8 cellular contexts compared by ENCODE assay signal in genomic region chr20:45890997-45891983, GRCh38. TPM values are rescaled to one million over a fixed set of nuclear protein-coding genes. Genes with fewer than 3 reads are reported as not detected.
DNase-seq lines count a peak whose midpoint lies in the region; ATAC-seq and TF ChIP-seq lines count a peak whose summit lies in the region.

Gene CTSA (plus strand): TSS chr20:45891335. CDS start chr20:45891569, 234 bp downstream.
Gene NEURL2 (minus strand): TSS chr20:45891208. CDS start chr20:45890991, 217 bp downstream.

- H3K9me3 ChIP-seq in psoas muscle: no peaks in the 10 kb centered on the region

- 1 to 2% (median 2%) methylated on average over 47 to 77 of the region's 77 CpGs for WGBS in psoas muscle, 3 donors

- H3K4me3 Mint-ChIP-seq in T-helper 1 cell treated with Interleukin-12 subunit alpha and Interleukin-12 subunit beta and Interleukin-4 antibody, amounts not matched to agents 30 μg/mL and 1 μg/mL, for 36 hours: peak within 1 kb of the TSS; percentile 90

- H3K27ac Mint-ChIP-seq in T-helper 1 cell treated with Interleukin-12 subunit alpha and Interleukin-12 subunit beta and Interleukin-4 antibody, amounts not matched to agents 30 μg/mL and 1 μg/mL, for 36 hours: peak within 1 kb of the TSS; percentile 85

- H3K4me1 ChIP-seq in psoas muscle: peaks cover 24% of the 10 kb centered on the region

- ATAC-seq in HG02610 (IDR thresholded peaks at IDR 0.05; ENCODE audit: unreplicated experiment) (peak; percentile 77), left ventricle myocardium superior (peak; percentile 88), psoas muscle (peak; percentile 88 to 94 (median 90))

- intact Hi-C loops in left ventricle myocardium superior (cut with micrococcal nuclease) (no loop called here), psoas muscle (cut with DNase I) (loop anchor here (5.0 kb wide), 4 partner anchors 41 to 94 kb away; partner anchors contain the start of gene PCIF1 (in 2 of the 2))

- peaks cover 4% of the 10 kb centered on the region for H3K27me3 Mint-ChIP-seq in T-helper 1 cell treated with Interleukin-12 subunit alpha and Interleukin-12 subunit beta and Interleukin-4 antibody, amounts not matched to agents 30 μg/mL and 1 μg/mL, for 36 hours (ENCODE audit: low read depth)

- H3K4me3 ChIP-seq in psoas muscle: peak within 1 kb of the TSS; percentile 91

- no peaks in the 10 kb centered on the region for H3K27me3 ChIP-seq in psoas muscle (ENCODE audit: insufficient read depth in 3 of 3, low read length in 2 of 3)

- H3K36me3 Mint-ChIP-seq in T-helper 1 cell treated with Interleukin-12 subunit alpha and Interleukin-12 subunit beta and Interleukin-4 antibody, amounts not matched to agents 30 μg/mL and 1 μg/mL, for 36 hours (ENCODE audit: low read depth): peaks cover 4% of the 10 kb centered on the region

- peaks cover 18% of the 10 kb centered on the region for H3K4me1 Mint-ChIP-seq in T-helper 1 cell treated with Interleukin-12 subunit alpha and Interleukin-12 subunit beta and Interleukin-4 antibody, amounts not matched to agents 30 μg/mL and 1 μg/mL, for 36 hours (ENCODE audit: low read depth)

- no peak for TF ChIP-seq CTCF in psoas muscle (IDR thresholded peaks at IDR 0.05)

- TF ChIP-seq POLR2A in GM10847 (IDR thresholded peaks at IDR 0.05; ENCODE audit: extremely low read depth, insufficient read length): peak; percentile 79

- H3K9me3 Mint-ChIP-seq in T-helper 1 cell treated with Interleukin-12 subunit alpha and Interleukin-12 subunit beta and Interleukin-4 antibody, amounts not matched to agents 30 μg/mL and 1 μg/mL, for 36 hours: no peaks in the 10 kb centered on the region

- H3K27ac ChIP-seq in psoas muscle: peak within 1 kb of the TSS; percentile 92

- DNase-seq in NCI-H1105 (lab: John Stamatoyannopoulos, UW): peak; percentile 76
- peak; percentile 41 to 94 (median 82) for DNase-seq in amygdala (lab: John Stamatoyannopoulos, UW)
- peak; percentile 98 for DNase-seq in left ventricle myocardium superior
- DNase-seq in psoas muscle: peak; percentile 94 to 97
- peak; percentile 94 for DNase-seq in ureter (ENCODE audit: low spot score)

- H3K36me3 ChIP-seq in psoas muscle (ENCODE audit: insufficient read depth in 1 of 2, low read depth in 1 of 2): peaks cover 2 to 67% of the 10 kb centered on the region in 2 donors

RNA-seq across cellular contexts. Expression of gene CTSA, which starts in this region (rescaled TPM):
- 123 TPM for total RNA-seq in left ventricle myocardium superior
- total RNA-seq in psoas muscle: 10 to 100 TPM; 43.0 to 55.4 (median 47.3) TPM
- polyA plus RNA-seq in psoas muscle: 10 to 100 TPM; 41.3 to 59.8 (median 51.8) TPM
- total RNA-seq in ureter: 98.0 TPM

RNA-seq across cellular contexts. Expression of gene NEURL2, which starts in this region (rescaled TPM):
- 5.8 TPM for total RNA-seq in left ventricle myocardium superior
- 10 to 100 TPM in 1 of 4 donors, 1 to 10 TPM in 3; 5.3 to 11.8 (median 8.2) TPM for total RNA-seq in psoas muscle
- polyA plus RNA-seq in psoas muscle: 1 to 10 TPM; 4.3 to 8.0 (median 7.2) TPM
- total RNA-seq in ureter: 17.9 TPM

Comparison
In these comparisons a context has a peak if more than half of its experiments do, and no peak if none do; other contexts are left out.
1. Peak in every context shown above with its lines: DNase-seq, ATAC-seq, H3K4me3 ChIP-seq and H3K27ac ChIP-seq.